22 cellular contexts compared by ENCODE assay signal in the genomic region with DNA sequence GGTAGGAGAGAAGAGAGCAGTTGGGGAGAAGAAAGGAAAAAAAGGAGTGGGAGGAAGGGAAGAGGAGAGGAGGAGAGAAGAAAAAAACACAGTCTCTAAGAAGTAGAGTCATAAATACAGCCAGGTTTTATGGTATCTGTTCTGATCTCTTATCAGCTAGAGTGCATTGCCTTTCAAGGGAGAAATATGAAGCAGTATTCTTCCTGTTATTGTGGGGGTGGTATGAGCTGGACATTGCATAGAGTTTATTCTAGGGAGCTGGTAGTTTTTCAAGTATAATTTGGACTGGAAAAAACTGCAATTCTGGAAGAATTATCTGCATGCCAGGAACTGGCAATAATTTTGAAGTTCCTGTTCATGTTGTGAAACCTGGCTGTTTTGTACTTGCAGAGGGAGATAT. TPM values are rescaled to one million over a fixed set of nuclear protein-coding genes. Genes with fewer than 3 reads are reported as not detected.
A peak's percentile ranks its signal among the peaks of the same experiment; 100 is the strongest.
DNase-seq lines count a peak whose midpoint lies in the region; ATAC-seq, FAIRE-seq and TF ChIP-seq lines count a peak whose summit lies in the region.
"Had no signal": no experiment of that assay in that cellular context is flagged by ENCODE, and none has a peak within 500 bp of the region (broad histone marks: within the 10 kb centered on the region; RNA-seq: fewer than 3 reads in every experiment).

No MANE protein-coding gene starts in this region.

- no peaks in the 10 kb centered on the region for H3F3A ChIP-seq in SK-N-SH (replicated peaks; ENCODE audit: insufficient read depth)

- H3K9ac ChIP-seq in SK-N-SH (no peak overlapping the region), endothelial cell of umbilical vein (replicated peaks; ENCODE audit: extremely low read depth, insufficient read depth, low read length) (no peak overlapping the region)

- H3K4me3 ChIP-seq in SK-N-SH (ENCODE audit: low read depth in 2 of 2, low read length in 1 of 2) = no peak overlapping the region
- no peak overlapping the region for H3K4me3 ChIP-seq in endothelial cell of umbilical vein (replicated peaks in 1 of 3; ENCODE audit: insufficient read depth in 1 of 3, low read depth in 1 of 3, low read length in 3 of 3)

- H3K36me3 ChIP-seq in SK-N-SH (replicated peaks in 1 of 2; ENCODE audit: control insufficient read depth in 1 of 2, insufficient read depth in 2 of 2, low read length in 1 of 2) (no peaks in the 10 kb centered on the region), endothelial cell of umbilical vein (ENCODE audit: control insufficient read depth in 2 of 2, extremely low read depth in 1 of 2, insufficient read depth in 2 of 2, low read length in 2 of 2) (no peaks in the 10 kb centered on the region)

- TF ChIP-seq RAD21 in SK-N-SH (IDR thresholded peaks at IDR 0.05; ENCODE audit: low read length) = no peak

- no peak for TF ChIP-seq EP300 in SK-N-SH (IDR thresholded peaks at IDR 0.05; ENCODE audit: borderline replicate concordance in 1 of 2, low read depth in 1 of 2, low read length in 1 of 2)

- H3K27ac ChIP-seq in SK-N-SH (ENCODE audit: low read depth in 2 of 2, low read length in 1 of 2) = no peak overlapping the region
- no peak overlapping the region for H3K27ac ChIP-seq in endothelial cell of umbilical vein (ENCODE audit: insufficient read depth, low read depth, low read length)
- H3K27ac ChIP-seq: 22Rv1, HL-60 had no signal

- intact Hi-C loops in endothelial cell of umbilical vein (cut with micrococcal nuclease) = no loop called here

- CTCF ChIA-PET in SK-N-SH (lab: Yijun Ruan, JAX) = interaction anchor here (0.7 kb wide), 1 partner anchor 89 kb away, joined by 3 read pairs; no protein-coding TSS in a partner anchor
- CTCF ChIA-PET in endothelial cell of umbilical vein (lab: Charles Lee) = no interaction called here

- no peaks in the 10 kb centered on the region for H3K79me2 ChIP-seq in SK-N-SH (ENCODE audit: insufficient read depth)
- no peaks in the 10 kb centered on the region for H3K79me2 ChIP-seq in endothelial cell of umbilical vein (ENCODE audit: control insufficient read depth, insufficient read depth, low read length)

- H3K36me3 Mint-ChIP-seq in mesothelial cell of epicardium = no peaks in the 10 kb centered on the region
- no peaks in the 10 kb centered on the region for H3K36me3 Mint-ChIP-seq in activated T-cell treated with anti-CD3 and anti-CD28 coated beads, Interleukin-2, amount 50 U/mL, for 24 hours (ENCODE audit: low read depth)
- H3K36me3 Mint-ChIP-seq in stimulated activated effector memory CD8-positive, alpha-beta T cell treated with anti-CD3 and anti-CD28 coated beads, Interleukin-12 subunit alpha, Interleukin-12 subunit beta, amount 100 ng/mL, for 72 hours = no peaks in the 10 kb centered on the region
- H3K36me3 Mint-ChIP-seq: CD4-positive, CD25-positive, alpha-beta regulatory T cell; IgD-negative memory B cell had no signal

- TF ChIP-seq CTCF in SK-N-SH (IDR thresholded peaks at IDR 0.05) = no peak
- TF ChIP-seq CTCF in endothelial cell of umbilical vein (IDR thresholded peaks at IDR 0.05; ENCODE audit: extremely low read depth in 1 of 2, insufficient read depth in 1 of 2, low read depth in 1 of 2, low read length in 2 of 2) = no peak
- no peak for TF ChIP-seq CTCF in mesothelial cell of epicardium (IDR thresholded peaks at IDR 0.05; ENCODE audit: unreplicated experiment)

- H3K4me2 ChIP-seq in SK-N-SH (no peak overlapping the region), endothelial cell of umbilical vein (ENCODE audit: insufficient read depth, low read length) (no peak overlapping the region)

- no peak for FAIRE-seq in endothelial cell of umbilical vein (lab: Jason Lieb, UNC)
- FAIRE-seq: HTR-8/SVneo had no signal

- H3K4me1 ChIP-seq in SK-N-SH (ENCODE audit: control insufficient read depth in 1 of 2, insufficient read depth in 2 of 2, low read depth in 1 of 2, low read length in 1 of 2) (no peaks in the 10 kb centered on the region), endothelial cell of umbilical vein (ENCODE audit: control insufficient read depth, extremely low read depth, insufficient read depth, low read length) (no peaks in the 10 kb centered on the region)

- peaks cover 16% of the 10 kb centered on the region for H3K4me1 Mint-ChIP-seq in mesothelial cell of epicardium
- no peaks in the 10 kb centered on the region for H3K4me1 Mint-ChIP-seq in activated T-cell treated with anti-CD3 and anti-CD28 coated beads, Interleukin-2, amount 50 U/mL, for 24 hours (ENCODE audit: low read depth)
- no peaks in the 10 kb centered on the region for H3K4me1 Mint-ChIP-seq in stimulated activated effector memory CD8-positive, alpha-beta T cell treated with anti-CD3 and anti-CD28 coated beads, Interleukin-12 subunit alpha, Interleukin-12 subunit beta, amount 100 ng/mL, for 72 hours
- H3K4me1 Mint-ChIP-seq: B cell; CD4-positive, CD25-positive, alpha-beta regulatory T cell; H9; IgD-negative memory B cell had no signal

- H3K9me3 Mint-ChIP-seq in mesothelial cell of epicardium = peaks cover 34% of the 10 kb centered on the region
- no peaks in the 10 kb centered on the region for H3K9me3 Mint-ChIP-seq in activated T-cell treated with anti-CD3 and anti-CD28 coated beads, Interleukin-2, amount 50 U/mL, for 24 hours
- H3K9me3 Mint-ChIP-seq in stimulated activated effector memory CD8-positive, alpha-beta T cell treated with anti-CD3 and anti-CD28 coated beads, Interleukin-12 subunit alpha, Interleukin-12 subunit beta, amount 100 ng/mL, for 72 hours = no peaks in the 10 kb centered on the region

- no peaks in the 10 kb centered on the region for H3K9me2 ChIP-seq in SK-N-SH

- H3K4me3 Mint-ChIP-seq in mesothelial cell of epicardium = no peak overlapping the region
- H3K4me3 Mint-ChIP-seq in activated T-cell treated with anti-CD3 and anti-CD28 coated beads, Interleukin-2, amount 50 U/mL, for 24 hours = no peak overlapping the region
- no peak overlapping the region for H3K4me3 Mint-ChIP-seq in stimulated activated effector memory CD8-positive, alpha-beta T cell treated with anti-CD3 and anti-CD28 coated beads, Interleukin-12 subunit alpha, Interleukin-12 subunit beta, amount 100 ng/mL, for 72 hours
- H3K4me3 Mint-ChIP-seq: B cell; CD4-positive, CD25-positive, alpha-beta regulatory T cell; H9; IgD-negative memory B cell had no signal

- TF ChIP-seq POLR2A in endothelial cell of umbilical vein (IDR thresholded peaks at IDR 0.05; ENCODE audit: low read depth, low read length) = no peak

- no peaks in the 10 kb centered on the region for H3K9me1 ChIP-seq in endothelial cell of umbilical vein (replicated peaks; ENCODE audit: control insufficient read depth, extremely low read depth, insufficient read depth, low read length)

- BruUV-seq in endothelial cell of umbilical vein (replicated peaks; lab: Mats Ljungman, UMichigan) = no TSS peak

- DNase-seq in SK-N-SH (no peak), endothelial cell of umbilical vein (ENCODE audit: low read depth, low spot score) (peak; percentile 57), mesothelial cell of epicardium (ENCODE audit: low spot score in 2 of 2, unreplicated experiment in 2 of 2) (no peak), NK-92 (lab: John Stamatoyannopoulos, UW; ENCODE audit: unreplicated experiment) (no peak)
- DNase-seq in activated T-cell treated with anti-CD3 and anti-CD28 coated beads, Interleukin-2, amount 50 U/mL, for 24 hours = no peak
- no peak for DNase-seq in stimulated activated effector memory CD8-positive, alpha-beta T cell treated with anti-CD3 and anti-CD28 coated beads, Interleukin-12 subunit alpha, Interleukin-12 subunit beta, amount 100 ng/mL, for 72 hours (ENCODE audit: low spot score in 2 of 2)
- DNase-seq: CD4-positive, CD25-positive, alpha-beta regulatory T cell; EL; H9; MV-4-11; NCI-H1417 treated with DMSO at 0.1 percent for 48 hours; NCI-H1930; NCI-H526 treated with DMSO at 0.1 percent for 48 hours; NK-92 treated with Interleukin-12 subunit alpha and Interleukin-12 subunit beta, amount 100 ng/mL, for 24 hours; RPMI8226 had no signal

- H4K20me1 ChIP-seq in SK-N-SH (ENCODE audit: insufficient read depth) (no peaks in the 10 kb centered on the region), endothelial cell of umbilical vein (replicated peaks; ENCODE audit: control insufficient read depth, extremely low read depth, insufficient read depth, low read length) (no peaks in the 10 kb centered on the region)

- POLR2A ChIA-PET in SK-N-SH (lab: Yijun Ruan, JAX) = no interaction called here
- POLR2A ChIA-PET in endothelial cell of umbilical vein (lab: Charles Lee) = no interaction called here

- peak overlapping the region; percentile 90 for H3K27ac Mint-ChIP-seq in mesothelial cell of epicardium
- no peak overlapping the region for H3K27ac Mint-ChIP-seq in activated T-cell treated with anti-CD3 and anti-CD28 coated beads, Interleukin-2, amount 50 U/mL, for 24 hours
- H3K27ac Mint-ChIP-seq in stimulated activated effector memory CD8-positive, alpha-beta T cell treated with anti-CD3 and anti-CD28 coated beads, Interleukin-12 subunit alpha, Interleukin-12 subunit beta, amount 100 ng/mL, for 72 hours = no peak overlapping the region
- H3K27ac Mint-ChIP-seq: B cell; CD4-positive, CD25-positive, alpha-beta regulatory T cell; H9 had no signal

- H3K27me3 Mint-ChIP-seq in mesothelial cell of epicardium (ENCODE audit: low read depth) = no peaks in the 10 kb centered on the region
- peaks cover 21% of the 10 kb centered on the region for H3K27me3 Mint-ChIP-seq in activated T-cell treated with anti-CD3 and anti-CD28 coated beads, Interleukin-2, amount 50 U/mL, for 24 hours
- H3K27me3 Mint-ChIP-seq: B cell; CD4-positive, CD25-positive, alpha-beta regulatory T cell had no signal

- ATAC-seq in SK-N-SH treated with all-trans-retinoic acid at 6 μM for 48 hours (no peak), HG03175 (IDR thresholded peaks at IDR 0.05; ENCODE audit: unreplicated experiment) (no peak)
- ATAC-seq in stimulated activated effector memory CD8-positive, alpha-beta T cell treated with anti-CD3 and anti-CD28 coated beads, Interleukin-12 subunit alpha, Interleukin-12 subunit beta, amount 100 ng/mL, for 72 hours = no peak

- dilution Hi-C loops in endothelial cell of umbilical vein (cut with MboI; ENCODE audit: extremely low pct_ligation_motif_present, low sequenced_read_pairs) = no loop called here

- H3K9me3 ChIP-seq in SK-N-SH (no peaks in the 10 kb centered on the region), endothelial cell of umbilical vein (replicated peaks; ENCODE audit: control insufficient read depth, insufficient read depth, low read length) (no peaks in the 10 kb centered on the region)

- H2AFZ ChIP-seq in SK-N-SH (ENCODE audit: low read depth) (no peak overlapping the region), endothelial cell of umbilical vein (ENCODE audit: low read depth, low read length) (no peak overlapping the region)

- H3K27me3 ChIP-seq in SK-N-SH (ENCODE audit: insufficient read depth) = no peaks in the 10 kb centered on the region
- no peaks in the 10 kb centered on the region for H3K27me3 ChIP-seq in endothelial cell of umbilical vein (ENCODE audit: control insufficient read depth in 2 of 2, insufficient read depth in 2 of 2, low read length in 2 of 2)

RNA-seq across cellular contexts. Expression of a gene that starts 54.9 kb away (rescaled TPM):
- polyA plus RNA-seq in SK-N-SH (2012; rRNA removed) (9.2 and 13.1 TPM in 2 replicates), endothelial cell of umbilical vein (10.6 and 11.5 TPM in 2 replicates)
- polyA plus RNA-seq in SK-N-SH (2012; cell fraction: cytosol; rRNA removed) = 11.8 and 12.5 TPM in 2 replicates
- polyA plus RNA-seq in SK-N-SH (2012; cell fraction: nucleus; rRNA removed) = 8.1 and 17.8 TPM in 2 replicates
- total RNA-seq in endothelial cell of umbilical vein (11.7 and 12.0 TPM in 2 replicates), mesothelial cell of epicardium (28.3 to 28.9 TPM (median 28.7 TPM) in 3 replicates)
- polyA plus RNA-seq in endothelial cell of umbilical vein (2011; cell fraction: cytosol; rRNA removed) = 7.2 and 8.5 TPM in 2 replicates
- polyA plus RNA-seq in endothelial cell of umbilical vein (2011; cell fraction: nucleus; rRNA removed) = 20.5 and 27.3 TPM in 2 replicates
- polyA plus RNA-seq in endothelial cell of umbilical vein (2012) = 11.3 and 14.7 TPM in 2 replicates
- polyA minus RNA-seq in endothelial cell of umbilical vein = 19.9 and 21.9 TPM in 2 replicates
- polyA minus RNA-seq in endothelial cell of umbilical vein (2011; cell fraction: cytosol; rRNA and poly(A)+ RNA removed) = 16.9 TPM
- 17.6 and 23.6 TPM in 2 replicates for polyA minus RNA-seq in endothelial cell of umbilical vein (2011; cell fraction: nucleus; rRNA and poly(A)+ RNA removed)
